ENCODE assay signal across 8 cellular contexts in the genomic region with DNA sequence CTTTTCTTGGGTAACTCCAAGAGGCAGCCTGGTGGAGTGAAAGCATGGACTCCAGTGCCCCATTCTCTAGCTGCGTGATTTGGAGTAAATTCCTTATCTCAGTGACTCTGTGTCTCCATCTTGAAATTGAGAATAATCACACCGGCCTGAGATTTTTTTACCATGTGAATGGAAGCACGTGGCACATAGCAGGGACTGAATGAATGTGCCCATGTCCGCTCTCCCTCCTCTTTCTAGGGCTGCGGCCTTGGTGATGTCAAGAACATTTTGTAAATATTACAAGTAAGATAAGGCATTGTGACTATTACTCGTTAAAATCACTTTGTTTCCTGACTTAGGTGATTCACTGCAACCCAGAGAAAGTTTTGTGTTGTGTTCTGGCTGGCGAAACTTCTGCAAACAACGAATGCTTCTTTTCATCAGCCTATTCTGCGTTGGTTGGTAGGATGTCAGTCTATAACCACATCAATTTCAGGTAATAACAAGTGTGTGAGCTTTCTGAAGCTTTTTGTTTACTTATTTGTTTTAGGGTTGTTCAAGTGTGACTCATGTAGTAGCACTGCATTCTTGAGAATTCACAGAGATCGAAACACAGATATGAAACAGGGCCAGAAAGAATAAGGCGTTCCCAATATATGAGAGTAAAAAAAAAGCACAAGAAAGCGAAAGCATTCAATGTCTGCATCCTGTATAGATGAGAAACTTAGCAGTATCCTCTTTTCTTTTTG.
DNase-seq lines count a peak whose midpoint lies in the region; ATAC-seq and TF ChIP-seq lines count a peak whose summit lies in the region.

No MANE protein-coding gene starts in this region.

- H3K36me3 ChIP-seq in ACC112 (ENCODE audit: insufficient read depth, low read length), result no peaks in the 10 kb centered on the region

- H2AFZ ChIP-seq in ACC112 (ENCODE audit: low read length, unreplicated experiment), result peak overlapping the region; percentile 89

- no peaks in the 10 kb centered on the region for H3K79me2 ChIP-seq in ACC112 (ENCODE audit: control insufficient read depth, insufficient read depth, low read length, unreplicated experiment)

- peak overlapping the region; percentile 94 for H3K27ac ChIP-seq in ACC112 (ENCODE audit: low read depth, low read length)

- H3K4me3 ChIP-seq in ACC112 (ENCODE audit: low read depth, low read length), result peak overlapping the region; percentile 60

- intact Hi-C loops in left cardiac atrium (cut with DNase I), result no loop called here

- no peaks in the 10 kb centered on the region for H3K27me3 ChIP-seq in ACC112 (ENCODE audit: insufficient read depth, low read length)

- H3K4me1 ChIP-seq in ACC112 (ENCODE audit: control insufficient read depth, insufficient read depth, low read length, unreplicated experiment), result peaks cover 21% of the 10 kb centered on the region

- DNase-seq in left cardiac atrium (no peak), left lobe of liver (ENCODE audit: low spot score) (no peak), NCI-H2107 treated with DMSO at 0.1 percent for 48 hours (lab: John Stamatoyannopoulos, UW; ENCODE audit: unreplicated experiment) (no peak)
- DNase-seq in activated CD4-positive, CD25-positive, alpha-beta regulatory T cell (lab: John Stamatoyannopoulos, UW), result no peak

- peak; percentile 79 for ATAC-seq in GM19025 (IDR thresholded peaks at IDR 0.05; ENCODE audit: low read depth, unreplicated experiment)
- ATAC-seq in SK-N-SH treated with all-trans-retinoic acid at 6 μM for 48 hours, result peak; percentile 67
- ATAC-seq in left cardiac atrium, result peak; percentile 59 to 63
- no peak for ATAC-seq in HG03135 (IDR thresholded peaks at IDR 0.05; ENCODE audit: unreplicated experiment)
- no peak for ATAC-seq in left lobe of liver

TF ChIP-seq in SK-N-SH treated with all-trans-retinoic acid at 6 μM for 48 hours, 23 proteins besides CTCF, POLR2A, EP300 and RAD21:
- TF ChIP-seq TOX (CRISPR knock-in tag; IDR thresholded peaks at IDR 0.05; ENCODE audit: borderline replicate concordance) (no peak), ZNF8 (CRISPR knock-in tag; IDR thresholded peaks at IDR 0.05) (no peak), ZFP3 (CRISPR knock-in tag; IDR thresholded peaks at IDR 0.05) (no peak), ZNF565 (CRISPR knock-in tag; conservative IDR thresholded peaks at IDR 0.05; ENCODE audit: low read depth) (no peak)

Comparison
In these comparisons a context has a peak if more than half of its experiments do, and no peak if none do; other contexts are left out.
1. ATAC-seq: peak in GM19025 (single experiment), SK-N-SH treated with all-trans-retinoic acid at 6 μM for 48 hours (single experiment) and left cardiac atrium (2 of 2); none in HG03135 (single experiment) and left lobe of liver (single experiment).